ENCODE assay signal across 21 cellular contexts in the genomic region with DNA sequence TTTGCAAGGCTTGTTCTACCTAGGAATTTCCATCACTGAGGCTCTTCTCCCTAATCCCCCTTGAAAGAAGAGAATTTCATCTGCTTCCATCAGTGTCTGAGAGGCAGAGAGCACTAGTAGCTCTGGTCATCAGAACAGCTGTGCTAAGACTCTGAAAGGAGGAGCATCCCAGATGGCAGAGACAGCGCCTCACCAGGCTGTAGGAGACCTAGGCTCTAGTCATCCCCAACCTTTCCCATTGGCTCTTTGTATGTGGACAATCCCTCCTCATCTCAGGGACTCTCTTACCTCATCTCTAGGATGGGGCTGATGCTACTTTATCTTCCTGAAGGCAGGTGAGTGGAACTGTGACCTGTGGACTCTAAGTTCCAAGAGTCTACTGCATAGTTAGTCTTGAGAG. TPM values are rescaled to one million over a fixed set of nuclear protein-coding genes. Genes with fewer than 3 reads are reported as not detected.
A peak's percentile ranks its signal among the peaks of the same experiment; 100 is the strongest.
DNase-seq lines count a peak whose midpoint lies in the region; ATAC-seq and TF ChIP-seq lines count a peak whose summit lies in the region.
"Had no signal": no experiment of that assay in that cellular context is flagged by ENCODE, and none has a peak within 500 bp of the region (broad histone marks: within the 10 kb centered on the region; RNA-seq: fewer than 3 reads in every experiment).

No MANE protein-coding gene starts in this region.

- H3K9ac ChIP-seq in PC-3 (ENCODE audit: low read length) = no peak overlapping the region
- H3K9ac ChIP-seq: BLaER1 treated with 17β-estradiol and CSF1 and Interleukin-3, amounts not matched to agents 10 nM and 100 nM had no signal

- no peak overlapping the region for H3K4me3 ChIP-seq in PC-3 (ENCODE audit: low read length)
- no peak overlapping the region for H3K4me3 ChIP-seq in left ventricle myocardium inferior
- H3K4me3 ChIP-seq: BLaER1 treated with 17β-estradiol and CSF1 and Interleukin-3, amounts not matched to agents 10 nM and 100 nM; MG63; Peyer's patch; SJSA1 had no signal

- H3K9me3 Mint-ChIP-seq in stimulated activated memory B cell treated with anti-CD40 and anti-IgM and Interleukin-4, amounts not matched to agents 10 μg/mL and 1 μg/mL and 100 μg/mL, for 72 hours = no peaks in the 10 kb centered on the region
- H3K9me3 Mint-ChIP-seq in activated naive CD4-positive, alpha-beta T cell treated with anti-CD3 and anti-CD28 coated beads, Interleukin-2, amount 50 U/mL, for 72 hours = no peaks in the 10 kb centered on the region

- H3K36me3 ChIP-seq in PC-3 (ENCODE audit: low read depth, low read length) = no peaks in the 10 kb centered on the region
- no peaks in the 10 kb centered on the region for H3K36me3 ChIP-seq in left ventricle myocardium inferior
- H3K36me3 ChIP-seq: BLaER1 treated with 17β-estradiol and CSF1 and Interleukin-3, amounts not matched to agents 10 nM and 100 nM; MG63; Peyer's patch; SJSA1 had no signal

- BruUV-seq in PC-3 (replicated peaks; lab: Mats Ljungman, UMichigan) = no TSS peak

- no peaks in the 10 kb centered on the region for H3K79me2 ChIP-seq in PC-3 (ENCODE audit: low read length)

- H3K27ac ChIP-seq in PC-3 (ENCODE audit: low read length) (no peak overlapping the region), left ventricle myocardium inferior (replicated peaks) (no peak overlapping the region)
- H3K27ac ChIP-seq: BLaER1 treated with 17β-estradiol and CSF1 and Interleukin-3, amounts not matched to agents 10 nM and 100 nM; HL-60; SJSA1 had no signal

- H3K4me2 ChIP-seq in PC-3 (ENCODE audit: low read length) = no peak overlapping the region
- H3K4me2 ChIP-seq: BLaER1 treated with 17β-estradiol and CSF1 and Interleukin-3, amounts not matched to agents 10 nM and 100 nM had no signal

- H3K4me1 ChIP-seq in PC-3 (ENCODE audit: insufficient read depth, low read length) (peaks cover 10% of the 10 kb centered on the region; the same call in 1 of the 2 replicates), left ventricle myocardium inferior (no peaks in the 10 kb centered on the region)
- H3K4me1 ChIP-seq: BLaER1 treated with 17β-estradiol and CSF1 and Interleukin-3, amounts not matched to agents 10 nM and 100 nM; Peyer's patch; SJSA1 had no signal

- peak; percentile 3 for DNase-seq in GM03348 (ENCODE audit: low spot score)
- peak; percentile 13 for DNase-seq in PC-3
- peak; percentile 16 for DNase-seq in iPS-NIHi7 (ENCODE audit: extremely low spot score)
- DNase-seq in NCI-H524 treated with DMSO at 0.1 percent for 48 hours (lab: John Stamatoyannopoulos, UW) = no peak
- no peak for DNase-seq in activated naive CD4-positive, alpha-beta T cell treated with anti-CD3 and anti-CD28 coated beads, Interleukin-2, amount 50 U/mL, for 72 hours (ENCODE audit: low spot score in 2 of 2)
- DNase-seq in left ventricle myocardium inferior = no peak
- DNase-seq: CD8-positive, alpha-beta memory T cell; DMS53; IMR-90; Karpas-422; MG63; NCI-H1048; NCI-H1436; NCI-H1930; NCI-H345; NCI-H526; Peyer's patch had no signal

- no peaks in the 10 kb centered on the region for H3K9me3 ChIP-seq in PC-3 (ENCODE audit: low read length)
- H3K9me3 ChIP-seq in left ventricle myocardium inferior (replicated peaks) = no peaks in the 10 kb centered on the region
- H3K9me3 ChIP-seq: BLaER1 treated with 17β-estradiol and CSF1 and Interleukin-3, amounts not matched to agents 10 nM and 100 nM; MG63; Peyer's patch; SJSA1 had no signal

- TF ChIP-seq CTCF in PC-3 (conservative IDR thresholded peaks at IDR 0.05; ENCODE audit: low read depth, low read length) = 0 out of 2 replicates have a peak, but pooled peaks have one; percentile 18
- TF ChIP-seq CTCF in left ventricle myocardium inferior (IDR thresholded peaks at IDR 0.05; ENCODE audit: borderline replicate concordance) = no peak

- POLR2A ChIA-PET in PC-3 (lab: Charles Lee; ENCODE audit: unreplicated experiment) = interaction anchor here (0.5 kb wide), 1 partner anchor 499 kb away, joined by 5 read pairs; no protein-coding TSS in a partner anchor

- peaks cover 7% of the 10 kb centered on the region; the same call in 1 of the 2 replicates for H3K27me3 ChIP-seq in PC-3 (ENCODE audit: low read length)
- H3K27me3 ChIP-seq in left ventricle myocardium inferior (ENCODE audit: low read depth) = no peaks in the 10 kb centered on the region
- H3K27me3 ChIP-seq: BLaER1 treated with 17β-estradiol and CSF1 and Interleukin-3, amounts not matched to agents 10 nM and 100 nM; MG63; Peyer's patch; SJSA1 had no signal

- intact Hi-C loops in PC-3 (cut with micrococcal nuclease) = loop anchor here (5.0 kb wide), 1 partner anchor 378 kb away; no protein-coding TSS in a partner anchor
- intact Hi-C loops in left ventricle myocardium inferior (cut with micrococcal nuclease) = no loop called here

- CTCF ChIA-PET in PC-3 (lab: Charles Lee) = no interaction called here

- ATAC-seq in PC-3 = peak; percentile 43; the same call in 1 of the 2 replicates
- ATAC-seq in stimulated activated memory B cell treated with anti-CD40 and anti-IgM and Interleukin-4, amounts not matched to agents 10 μg/mL and 1 μg/mL and 100 μg/mL, for 72 hours = peak; percentile 11
- ATAC-seq in activated naive CD4-positive, alpha-beta T cell treated with anti-CD3 and anti-CD28 coated beads, Interleukin-2, amount 50 U/mL, for 72 hours = no peak

- no peaks in the 10 kb centered on the region for H3K9me2 ChIP-seq in PC-3 (replicated peaks; ENCODE audit: low read length)

- no peaks in the 10 kb centered on the region for H3K4me1 Mint-ChIP-seq in stimulated activated memory B cell treated with anti-CD40 and anti-IgM and Interleukin-4, amounts not matched to agents 10 μg/mL and 1 μg/mL and 100 μg/mL, for 72 hours

- no peaks in the 10 kb centered on the region for H3K36me3 Mint-ChIP-seq in stimulated activated memory B cell treated with anti-CD40 and anti-IgM and Interleukin-4, amounts not matched to agents 10 μg/mL and 1 μg/mL and 100 μg/mL, for 72 hours
- no peaks in the 10 kb centered on the region for H3K36me3 Mint-ChIP-seq in activated naive CD4-positive, alpha-beta T cell treated with anti-CD3 and anti-CD28 coated beads, Interleukin-2, amount 50 U/mL, for 72 hours
- H3K36me3 Mint-ChIP-seq: CD8-positive, alpha-beta memory T cell had no signal

- H3F3A ChIP-seq in PC-3 (ENCODE audit: low read length, unreplicated experiment) = no peaks in the 10 kb centered on the region

- H4K20me1 ChIP-seq in PC-3 (ENCODE audit: low read length) = no peaks in the 10 kb centered on the region
- H4K20me1 ChIP-seq: BLaER1 treated with 17β-estradiol and CSF1 and Interleukin-3, amounts not matched to agents 10 nM and 100 nM had no signal

- H2AFZ ChIP-seq in PC-3 (ENCODE audit: low read length) = no peak overlapping the region

- H3K27me3 Mint-ChIP-seq in stimulated activated memory B cell treated with anti-CD40 and anti-IgM and Interleukin-4, amounts not matched to agents 10 μg/mL and 1 μg/mL and 100 μg/mL, for 72 hours = no peaks in the 10 kb centered on the region

- no peak overlapping the region for H3K4me3 Mint-ChIP-seq in stimulated activated memory B cell treated with anti-CD40 and anti-IgM and Interleukin-4, amounts not matched to agents 10 μg/mL and 1 μg/mL and 100 μg/mL, for 72 hours
- H3K4me3 Mint-ChIP-seq: CD8-positive, alpha-beta memory T cell had no signal

- no peak overlapping the region for H3K27ac Mint-ChIP-seq in stimulated activated memory B cell treated with anti-CD40 and anti-IgM and Interleukin-4, amounts not matched to agents 10 μg/mL and 1 μg/mL and 100 μg/mL, for 72 hours
- H3K27ac Mint-ChIP-seq in activated naive CD4-positive, alpha-beta T cell treated with anti-CD3 and anti-CD28 coated beads, Interleukin-2, amount 50 U/mL, for 72 hours = no peak overlapping the region
- H3K27ac Mint-ChIP-seq: CD8-positive, alpha-beta memory T cell had no signal

RNA-seq across cellular contexts. Expression of gene OR9I1, which starts 8.8 kb away (rescaled TPM):
- total RNA-seq in PC-3 (2014; rRNA removed) (not detected in 2 replicates), left ventricle myocardium inferior (not detected)
- total RNA-seq in activated naive CD4-positive, alpha-beta T cell treated with anti-CD3 and anti-CD28 coated beads, Interleukin-2, amount 50 U/mL, for 72 hours = not detected
- total RNA-seq: CD8-positive, alpha-beta memory T cell; IMR-90; Peyer's patch; SJSA1 had no signal

RNA-seq across cellular contexts. Expression of gene OR9Q2, which starts 54.7 kb away (rescaled TPM):
- total RNA-seq in PC-3 (2014; rRNA removed) (not detected in 2 replicates), left ventricle myocardium inferior (not detected)
- not detected for total RNA-seq in activated naive CD4-positive, alpha-beta T cell treated with anti-CD3 and anti-CD28 coated beads, Interleukin-2, amount 50 U/mL, for 72 hours
- total RNA-seq: CD8-positive, alpha-beta memory T cell; IMR-90; Peyer's patch; SJSA1 had no signal

Comparison
In these comparisons a context has a peak if more than half of its experiments do, and no peak if none do; other contexts are left out.
1. DNase-seq: peak in GM03348 (single experiment), PC-3 (single experiment) and iPS-NIHi7 (single experiment); none in NCI-H524 treated with DMSO at 0.1 percent for 48 hours (single experiment), activated naive CD4-positive, alpha-beta T cell treated with anti-CD3 and anti-CD28 coated beads, Interleukin-2, amount 50 U/mL, for 72 hours (0 of 2) and left ventricle myocardium inferior (single experiment).
2. ATAC-seq: peak in PC-3 (single experiment) and stimulated activated memory B cell treated with anti-CD40 and anti-IgM and Interleukin-4, amounts not matched to agents 10 μg/mL and 1 μg/mL and 100 μg/mL, for 72 hours (single experiment); none in activated naive CD4-positive, alpha-beta T cell treated with anti-CD3 and anti-CD28 coated beads, Interleukin-2, amount 50 U/mL, for 72 hours (0 of 2).